In genomic region chr15:100879461-100880138, GRCh38 we compare ENCODE assay signal across 9 cellular contexts. TPM values are rescaled to one million over a fixed set of nuclear protein-coding genes. Genes with fewer than 3 reads are reported as not detected.
A peak's percentile ranks its signal among the peaks of the same experiment; 100 is the strongest.
DNase-seq lines count a peak whose midpoint lies in the region; ATAC-seq, FAIRE-seq and TF ChIP-seq lines count a peak whose summit lies in the region.
"Had no signal": no experiment of that assay in that cellular context is flagged by ENCODE, and none has a peak within 500 bp of the region (broad histone marks: within the 10 kb centered on the region; RNA-seq: fewer than 3 reads in every experiment).

ALDH1A3 (plus strand) TSS chr15:100879831; CDS start chr15:100879908, 77 bp downstream.

- peaks cover 13% of the 10 kb centered on the region for H3K4me1 Mint-ChIP-seq in stimulated activated naive CD8-positive, alpha-beta T cell treated with anti-CD3 and anti-CD28 coated beads, Interleukin-15, Interleukin-2, amounts not matched to agents 100 ng/mL and 50 ng/mL, for 24 hours (ENCODE audit: low read depth)

- dilution Hi-C loops in keratinocyte (cut with MboI; ENCODE audit: extremely low pct_ligation_motif_present, low sequenced_read_pairs), result no loop called here

- H3K9me3 Mint-ChIP-seq in stimulated activated naive CD8-positive, alpha-beta T cell treated with anti-CD3 and anti-CD28 coated beads, Interleukin-15, Interleukin-2, amounts not matched to agents 100 ng/mL and 50 ng/mL, for 24 hours, result no peaks in the 10 kb centered on the region

- H3K27me3 ChIP-seq in GM12878 (replicated peaks in 1 of 2; ENCODE audit: control insufficient read depth in 2 of 2, insufficient read depth in 2 of 2, low read length in 1 of 2) (peaks cover 15 to 19% of the 10 kb centered on the region in 2 experiments), keratinocyte (ENCODE audit: control insufficient read depth, extremely low read depth, insufficient read depth, low read length) (no peaks in the 10 kb centered on the region)

- H4K20me1 ChIP-seq in GM12878 (ENCODE audit: control insufficient read depth, insufficient read depth), result no peaks in the 10 kb centered on the region
- H4K20me1 ChIP-seq in keratinocyte (ENCODE audit: control insufficient read depth, extremely low read depth, insufficient read depth, low read length), result no peaks in the 10 kb centered on the region

- H3K36me3 Mint-ChIP-seq in stimulated activated naive CD8-positive, alpha-beta T cell treated with anti-CD3 and anti-CD28 coated beads, Interleukin-15, Interleukin-2, amounts not matched to agents 100 ng/mL and 50 ng/mL, for 24 hours (ENCODE audit: low read depth), result no peaks in the 10 kb centered on the region

- H3K27ac ChIP-seq in GM12878 (ENCODE audit: control insufficient read depth, insufficient read depth) (no peak within 1 kb of the TSS), keratinocyte (ENCODE audit: control insufficient read depth, insufficient read depth, low read length) (peak within 1 kb of the TSS; percentile 47)

- TF ChIP-seq RAD21 in GM12878 (IDR thresholded peaks at IDR 0.05; ENCODE audit: insufficient read depth, low read depth, low read length), result no peak

- RAD21 ChIA-PET in GM12878 (lab: Charles Lee; ENCODE audit: unreplicated experiment), result no interaction called here

- H3K27ac Mint-ChIP-seq in stimulated activated naive CD8-positive, alpha-beta T cell treated with anti-CD3 and anti-CD28 coated beads, Interleukin-15, Interleukin-2, amounts not matched to agents 100 ng/mL and 50 ng/mL, for 24 hours, result no peak within 1 kb of the TSS

- SMC1A ChIA-PET in GM12878 (lab: Charles Lee; ENCODE audit: uncharacterized antibody, unreplicated experiment), result interaction anchor here (0.6 kb wide), 1 partner anchor 12 kb away, joined by 4 read pairs; no protein-coding TSS in a partner anchor

- TF ChIP-seq POLR2A in GM12878 (IDR thresholded peaks at IDR 0.05; ENCODE audit: low read depth, low read length), result no peak

- CTCF ChIA-PET in GM12878 (lab: Yijun Ruan, JAX), result no interaction called here

- no peaks in the 10 kb centered on the region for H3K9me1 ChIP-seq in keratinocyte (ENCODE audit: control insufficient read depth, extremely low read depth, insufficient read depth, low read length)

- H3K9ac ChIP-seq in GM12878 (ENCODE audit: control insufficient read depth, insufficient read depth, low read length), result no peak within 1 kb of the TSS
- peak within 1 kb of the TSS; percentile 74 for H3K9ac ChIP-seq in keratinocyte (ENCODE audit: control insufficient read depth, extremely low read depth, insufficient read depth, low read length)

- intact Hi-C loops in GM12878 (cut with micrococcal nuclease; ENCODE audit: unreplicated experiment), result no loop called here

- H3K27me3 Mint-ChIP-seq in stimulated activated naive CD8-positive, alpha-beta T cell treated with anti-CD3 and anti-CD28 coated beads, Interleukin-15, Interleukin-2, amounts not matched to agents 100 ng/mL and 50 ng/mL, for 24 hours, result peaks cover 71% of the 10 kb centered on the region

- DNase-seq in activated CD4-positive, alpha-beta T cell treated with anti-CD3 and anti-CD28 coated beads for 48 hours, result peak; percentile 24
- DNase-seq in activated CD4-positive, alpha-beta T cell treated with anti-CD3 and anti-CD28 coated beads, Interleukin-2, amount 50 U/mL, for 1 hour, result no peak
- DNase-seq in M059J (ENCODE audit: low read depth) (peak; percentile 74), GM12878 (ENCODE audit: low read depth, low spot score) (no peak), keratinocyte (ENCODE audit: low read depth, low spot score) (no peak), T-helper 9 cell (no peak)

- H3K4me2 ChIP-seq in GM12878 (ENCODE audit: control insufficient read depth, insufficient read depth), result peak within 1 kb of the TSS; percentile 51; the same call in 1 of the 2 replicates
- peak within 1 kb of the TSS; percentile 78 for H3K4me2 ChIP-seq in keratinocyte (ENCODE audit: control insufficient read depth, extremely low read depth, insufficient read depth, low read depth, low read length)

- H3K4me3 Mint-ChIP-seq in stimulated activated naive CD8-positive, alpha-beta T cell treated with anti-CD3 and anti-CD28 coated beads, Interleukin-15, Interleukin-2, amounts not matched to agents 100 ng/mL and 50 ng/mL, for 24 hours, result peak within 1 kb of the TSS; percentile 68

- no TSS peak for BruUV-seq in GM12878 (replicated peaks; lab: Mats Ljungman, UMichigan)

- no peaks in the 10 kb centered on the region for H3K79me2 ChIP-seq in GM12878 (ENCODE audit: control insufficient read depth, insufficient read depth, low read length)
- H3K79me2 ChIP-seq in keratinocyte (ENCODE audit: control insufficient read depth, insufficient read depth, low read length), result peaks cover 44% of the 10 kb centered on the region

- ATAC-seq in GM12878 (no peak), GM21723 (IDR thresholded peaks at IDR 0.05; ENCODE audit: unreplicated experiment) (no peak)

- FAIRE-seq in GM12878 (lab: Jason Lieb, UNC) (no peak), keratinocyte (lab: Jason Lieb, UNC) (no peak)
- FAIRE-seq: G401.6 had no signal

- WGBS in GM12878 (ENCODE audit: insufficient coverage, insufficient replicate concordance, low lambda C conversion rate, missing lambda C conversion rate), result 7% methylated on average over 60 of the region's 94 CpGs

- in situ Hi-C loops in GM12878 (cut with MboI), result no loop called here

- no peak for TF ChIP-seq EP300 in GM12878 (IDR thresholded peaks at IDR 0.05; ENCODE audit: borderline replicate concordance in 1 of 2, control insufficient read depth in 1 of 2, low read depth in 2 of 2, low read length in 2 of 2)

- H2AFZ ChIP-seq in GM12878 (ENCODE audit: control insufficient read depth, low read depth, low read length) (no peak within 1 kb of the TSS), keratinocyte (ENCODE audit: control insufficient read depth, low read length) (peak within 1 kb of the TSS; percentile 27)

- TF ChIP-seq CTCF in GM12878 (IDR thresholded peaks at IDR 0.05 in 2 of 3, conservative IDR thresholded peaks at IDR 0.05 in 1 of 3; ENCODE audit: control insufficient read depth in 2 of 3, extremely low read depth in 1 of 3, insufficient read depth in 1 of 3, low read depth in 3 of 3, low read length in 3 of 3), result no peak
- no peak for TF ChIP-seq CTCF in keratinocyte (optimal IDR thresholded peaks at IDR 0.05 in 1 of 3, IDR thresholded peaks at IDR 0.05 in 1 of 3, conservative IDR thresholded peaks at IDR 0.05 in 1 of 3; ENCODE audit: extremely low read depth in 1 of 3, insufficient read depth in 2 of 3, low read length in 3 of 3)

- POLR2A ChIA-PET in GM12878 (lab: Charles Lee), result no interaction called here

- H3K4me1 ChIP-seq in GM12878 (ENCODE audit: control insufficient read depth, insufficient read depth, low read length) (no peaks in the 10 kb centered on the region), keratinocyte (ENCODE audit: control insufficient read depth, extremely low read depth, insufficient read depth, low read length) (peaks cover 21% of the 10 kb centered on the region)

- H3K9me3 ChIP-seq in GM12878 (replicated peaks; ENCODE audit: control insufficient read depth, insufficient read depth, low read length) (no peaks in the 10 kb centered on the region), keratinocyte (ENCODE audit: control insufficient read depth, low read depth, low read length) (no peaks in the 10 kb centered on the region)

- H3K36me3 ChIP-seq in GM12878 (ENCODE audit: control insufficient read depth in 2 of 2, insufficient read depth in 2 of 2, low read length in 1 of 2) (no peaks in the 10 kb centered on the region), keratinocyte (ENCODE audit: control insufficient read depth in 2 of 2, extremely low read depth in 1 of 2, insufficient read depth in 2 of 2, low read length in 2 of 2) (no peaks in the 10 kb centered on the region)

- no peak within 1 kb of the TSS for H3K4me3 ChIP-seq in GM12878
- peak within 1 kb of the TSS; percentile 54 to 85 (median 78) for H3K4me3 ChIP-seq in keratinocyte (ENCODE audit: control insufficient read depth in 2 of 3, extremely low read depth in 1 of 3, insufficient read depth in 2 of 3, low read depth in 1 of 3, low read length in 3 of 3)

TF ChIP-seq in GM12878, 131 proteins besides CTCF, POLR2A, EP300 and RAD21 (continues in another document):
- TF ChIP-seq TCF12 (IDR thresholded peaks at IDR 0.05; ENCODE audit: low read depth, low read length), result no peak
- no peak for TF ChIP-seq PAX8 (IDR thresholded peaks at IDR 0.05)
- no peak for TF ChIP-seq RBBP5 (conservative IDR thresholded peaks at IDR 0.05)

RNA-seq across cellular contexts. Expression of gene ALDH1A3, which starts in this region (rescaled TPM):
- 343 and 350 TPM in 2 replicates for total RNA-seq in M059J (2014; rRNA removed; shearing (Covaris generic))
- not detected in 2 replicates for total RNA-seq in GM12878 (2013; cell fraction: nucleolus; rRNA removed)
- 0.05 and 0.06 TPM in 2 replicates for total RNA-seq in GM12878 (2014; rRNA removed)
- total RNA-seq in GM12878 (2014; rRNA removed; fragmentation: Illumina TruSeq; extraction: Trizol), result 0.14 and 0.22 TPM in 2 replicates
- total RNA-seq in GM12878 (2021), result 0.23 and 0.45 TPM in 2 replicates
- not detected for polyA plus RNA-seq in GM12878 (2011; ENCODE audit: low read depth)
- 0.69 and 1.0 TPM in 2 replicates for polyA plus RNA-seq in GM12878 (2011; rRNA removed)
- polyA plus RNA-seq in GM12878 (2011; cell fraction: cytosol; rRNA removed), result 0.32 and 0.43 TPM in 2 replicates
- polyA plus RNA-seq in GM12878 (2011; cell fraction: nucleus; rRNA removed), result 0.97 and 1.3 TPM in 2 replicates
- polyA plus RNA-seq in GM12878 (2012), result 0.27 and 0.31 TPM in 2 replicates
- 0.12 TPM in 1 of 2 replicates, not detected in the other for polyA plus RNA-seq in GM12878 (2014; fragmentation: Illumina TruSeq; extraction: Trizol)
- under 1 TPM; 0.09 to 0.14 TPM for polyA plus RNA-seq in GM12878 (2014; fragmentation: Nextera tagmentation; extraction: Ambion mirVana)
- 0.13 and 0.16 TPM in 2 replicates for polyA plus RNA-seq in GM12878 (2014; rRNA removed)
- polyA plus RNA-seq in GM12878 (2016; fragmentation: Nextera tagmentation; extraction: Ambion mirVana), result under 1 TPM; 0.21 to 0.37 TPM
- 0.44 and 0.82 TPM in 2 replicates for polyA minus RNA-seq in GM12878 (2011; rRNA and poly(A)+ RNA removed)
- polyA minus RNA-seq in GM12878 (2011; cell fraction: cytosol; rRNA and poly(A)+ RNA removed), result not detected in 2 replicates
- polyA minus RNA-seq in GM12878 (2011; cell fraction: nucleus; rRNA and poly(A)+ RNA removed), result 1.2 and 3.0 TPM in 2 replicates
- 85.0 to 356 TPM (median 218 TPM) in 3 replicates for polyA plus RNA-seq in keratinocyte
- polyA plus RNA-seq in keratinocyte (2011; ENCODE audit: low read depth), result 76.2 TPM
- polyA plus RNA-seq in keratinocyte (2011; cell fraction: cytosol; rRNA removed), result 182 and 321 TPM in 2 replicates
- 223 and 318 TPM in 2 replicates for polyA plus RNA-seq in keratinocyte (2011; cell fraction: nucleus; rRNA removed)
- polyA plus RNA-seq in keratinocyte (2012; ENCODE audit: low replicate concordance), result 115 and 381 TPM in 2 replicates
- 61.5 to 175 TPM (median 135 TPM) in 3 replicates for polyA minus RNA-seq in keratinocyte
- polyA minus RNA-seq in keratinocyte (2011; cell fraction: cytosol; rRNA and poly(A)+ RNA removed), result 406 TPM
- 256 and 283 TPM in 2 replicates for polyA minus RNA-seq in keratinocyte (2011; cell fraction: nucleus; rRNA and poly(A)+ RNA removed)

Comparison
In these comparisons a context has a peak if more than half of its experiments do, and no peak if none do; other contexts are left out.
1. RNA of gene ALDH1A3 (total RNA-seq): 343 to 350 TPM in M059J; 0.05 to 0.45 TPM in GM12878; every median in the first group is over 100 times any median in the second.
2. RNA of gene ALDH1A3 (polyA plus RNA-seq): 76.2 to 381 TPM in keratinocyte; 0.09 to 1.3 TPM in GM12878; every median in the first group is over 10 times any median in the second.
3. DNase-seq: peak in activated CD4-positive, alpha-beta T cell treated with anti-CD3 and anti-CD28 coated beads for 48 hours (single experiment) and M059J (single experiment); none in activated CD4-positive, alpha-beta T cell treated with anti-CD3 and anti-CD28 coated beads, Interleukin-2, amount 50 U/mL, for 1 hour (single experiment), GM12878 (single experiment), keratinocyte (single experiment) and T-helper 9 cell (single experiment).